Comparison of ENCODE assay signal across 1 cellular context in genomic region chr19:43778651-43779050, GRCh38.
TF ChIP-seq lines count a peak whose summit lies in the region.

No MANE protein-coding gene starts in this region.

TF ChIP-seq in K562, 482 proteins besides CTCF, POLR2A, EP300 and RAD21:
- peak; percentile 7; the same call in 1 of the 2 replicates for TF ChIP-seq CBFA2T3 (IDR thresholded peaks at IDR 0.05)
- no peak for TF ChIP-seq ZNF347 (CRISPR knock-in tag; IDR thresholded peaks at IDR 0.05; ENCODE audit: low read depth)
- no peak for TF ChIP-seq ZNF174 (CRISPR knock-in tag; IDR thresholded peaks at IDR 0.05)
- TF ChIP-seq POLR3A (IDR thresholded peaks at IDR 0.05; ENCODE audit: borderline replicate concordance, extremely low read depth, insufficient read depth, insufficient read length), result peak; percentile 51
- peak; percentile 61 for TF ChIP-seq TBP (optimal IDR thresholded peaks at IDR 0.05; ENCODE audit: low read depth, low read length)
- TF ChIP-seq USF1 (CRISPR knock-in tag; IDR thresholded peaks at IDR 0.05), result no peak
